ENCODE assay signal across 8 cellular contexts in genomic region chr1:33429846-33430750, GRCh38. TPM values are rescaled to one million over a fixed set of nuclear protein-coding genes. Genes with fewer than 3 reads are reported as not detected.
DNase-seq lines count a peak whose midpoint lies in the region; ATAC-seq and TF ChIP-seq lines count a peak whose summit lies in the region.

No MANE protein-coding gene starts in this region.

- no peaks in the 10 kb centered on the region for H4K20me1 ChIP-seq in hepatocyte (ENCODE audit: insufficient read depth, poor library complexity, severe bottlenecking)

- no peak for TF ChIP-seq CTCF in hepatocyte (IDR thresholded peaks at IDR 0.05; ENCODE audit: poor library complexity)

- no peaks in the 10 kb centered on the region for H3K36me3 ChIP-seq in hepatocyte (replicated peaks; ENCODE audit: insufficient read depth, low read depth)

- H3K27ac ChIP-seq in hepatocyte = no peak overlapping the region

- WGBS in hepatocyte (ENCODE audit: low lambda C conversion rate, missing lambda C conversion rate) = 6% methylated on average over 41 of the region's 66 CpGs

- H3K4me2 ChIP-seq in hepatocyte = peak overlapping the region; percentile 97

- H3K27me3 ChIP-seq in hepatocyte = peaks cover 9% of the 10 kb centered on the region

- peak overlapping the region; percentile 89 for H3K4me3 ChIP-seq in hepatocyte

- H3K9me2 ChIP-seq in hepatocyte (replicated peaks; ENCODE audit: insufficient read depth) = no peaks in the 10 kb centered on the region

- ATAC-seq in HG03439 (IDR thresholded peaks at IDR 0.05; ENCODE audit: unreplicated experiment) (peak; percentile 11), sciatic nerve (no peak), HG03025 (IDR thresholded peaks at IDR 0.05; ENCODE audit: low FRiP score, unreplicated experiment) (no peak)

- H2AFZ ChIP-seq in hepatocyte = peak overlapping the region; percentile 87

- intact Hi-C loops in sciatic nerve (cut with DNase I) = loop anchor here (1.0 kb wide), 1 partner anchor 45 kb away; no protein-coding TSS in a partner anchor

- H3K4me1 ChIP-seq in hepatocyte (ENCODE audit: insufficient read depth) = peaks cover 17% of the 10 kb centered on the region

- H3K79me2 ChIP-seq in hepatocyte = no peaks in the 10 kb centered on the region

- H3K9me3 ChIP-seq in hepatocyte (ENCODE audit: low read depth) = no peaks in the 10 kb centered on the region

- DNase-seq in DMS53 (lab: John Stamatoyannopoulos, UW) (peak; percentile 76), DMS53 treated with DMSO at 0.1 percent for 48 hours (lab: John Stamatoyannopoulos, UW; ENCODE audit: unreplicated experiment) (no peak), hepatocyte (ENCODE audit: low spot score) (peak; percentile 57), sciatic nerve (ENCODE audit: low spot score) (peak; percentile 63), cerebellar nuclear complex (lab: John Stamatoyannopoulos, UW) (no peak)
- DNase-seq in activated naive CD4-positive, alpha-beta T cell treated with anti-CD3 and anti-CD28 coated beads, Interleukin-2, amount 50 U/mL, for 16 hours = peak; percentile 22

RNA-seq across cellular contexts. Expression of gene PHC2, which starts 0.8 kb away (rescaled TPM):
- total RNA-seq in hepatocyte (56.3 and 77.5 TPM in 2 replicates), sciatic nerve (109 TPM)
- 101 and 121 TPM in 2 replicates for polyA plus RNA-seq in hepatocyte

RNA-seq across cellular contexts. Expression of gene ZSCAN20, which starts 42.3 kb away (rescaled TPM):
- total RNA-seq in hepatocyte = 6.6 and 6.8 TPM in 2 replicates
- 0.98 and 1.5 TPM in 2 replicates for polyA plus RNA-seq in hepatocyte
- 8.1 TPM for total RNA-seq in sciatic nerve

Comparison
In these comparisons a context has a peak if more than half of its experiments do, and no peak if none do; other contexts are left out.
1. DNase-seq: peak in DMS53 (single experiment), activated naive CD4-positive, alpha-beta T cell treated with anti-CD3 and anti-CD28 coated beads, Interleukin-2, amount 50 U/mL, for 16 hours (single experiment), hepatocyte (single experiment) and sciatic nerve (single experiment); none in DMS53 treated with DMSO at 0.1 percent for 48 hours (single experiment) and cerebellar nuclear complex (0 of 2).